ENCODE assay signal across 1 cellular context in genomic region chr5:127296321-127296720, GRCh38.
TF ChIP-seq lines count a peak whose summit lies in the region.

No MANE protein-coding gene starts in this region.

TF ChIP-seq in IMR-90, 13 proteins besides CTCF, POLR2A, EP300 and RAD21:
- TF ChIP-seq MXI1 (IDR thresholded peaks at IDR 0.05; ENCODE audit: borderline replicate concordance, low read depth, low read length) = no peak
- TF ChIP-seq SMC3 (IDR thresholded peaks at IDR 0.05; ENCODE audit: low read depth, low read length) = no peak
- TF ChIP-seq, protein P1, sequence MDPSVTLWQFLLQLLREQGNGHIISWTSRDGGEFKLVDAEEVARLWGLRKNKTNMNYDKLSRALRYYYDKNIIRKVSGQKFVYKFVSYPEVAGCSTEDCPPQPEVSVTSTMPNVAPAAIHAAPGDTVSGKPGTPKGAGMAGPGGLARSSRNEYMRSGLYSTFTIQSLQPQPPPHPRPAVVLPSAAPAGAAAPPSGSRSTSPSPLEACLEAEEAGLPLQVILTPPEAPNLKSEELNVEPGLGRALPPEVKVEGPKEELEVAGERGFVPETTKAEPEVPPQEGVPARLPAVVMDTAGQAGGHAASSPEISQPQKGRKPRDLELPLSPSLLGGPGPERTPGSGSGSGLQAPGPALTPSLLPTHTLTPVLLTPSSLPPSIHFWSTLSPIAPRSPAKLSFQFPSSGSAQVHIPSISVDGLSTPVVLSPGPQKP (IDR thresholded peaks at IDR 0.05; ENCODE audit: borderline replicate concordance, low read depth, low read length) = no peak
- TF ChIP-seq FOS (IDR thresholded peaks at IDR 0.05; ENCODE audit: low read depth, low read length) = no peak
- no peak for TF ChIP-seq CEBPB (IDR thresholded peaks at IDR 0.05; ENCODE audit: low read depth, low read length)
- TF ChIP-seq CHD1 (IDR thresholded peaks at IDR 0.05; ENCODE audit: low read depth, low read length) = no peak
- no peak for TF ChIP-seq MAFK (IDR thresholded peaks at IDR 0.05; ENCODE audit: low read depth, low read length)
- no peak for TF ChIP-seq USF2 (IDR thresholded peaks at IDR 0.05; ENCODE audit: low read depth, low read length)
- TF ChIP-seq BHLHE40 (IDR thresholded peaks at IDR 0.05; ENCODE audit: low read depth, low read length) = no peak
- no peak for TF ChIP-seq RFX5 (IDR thresholded peaks at IDR 0.05; ENCODE audit: low read depth, low read length)
- TF ChIP-seq RCOR1 (IDR thresholded peaks at IDR 0.05; ENCODE audit: insufficient replicate concordance, low read length) = no peak
- no peak for TF ChIP-seq NFE2L2 (IDR thresholded peaks at IDR 0.05; ENCODE audit: low read depth, low read length)
- TF ChIP-seq MAZ (IDR thresholded peaks at IDR 0.05; ENCODE audit: borderline replicate concordance, low read depth, low read length) = no peak
